In the genomic region with DNA sequence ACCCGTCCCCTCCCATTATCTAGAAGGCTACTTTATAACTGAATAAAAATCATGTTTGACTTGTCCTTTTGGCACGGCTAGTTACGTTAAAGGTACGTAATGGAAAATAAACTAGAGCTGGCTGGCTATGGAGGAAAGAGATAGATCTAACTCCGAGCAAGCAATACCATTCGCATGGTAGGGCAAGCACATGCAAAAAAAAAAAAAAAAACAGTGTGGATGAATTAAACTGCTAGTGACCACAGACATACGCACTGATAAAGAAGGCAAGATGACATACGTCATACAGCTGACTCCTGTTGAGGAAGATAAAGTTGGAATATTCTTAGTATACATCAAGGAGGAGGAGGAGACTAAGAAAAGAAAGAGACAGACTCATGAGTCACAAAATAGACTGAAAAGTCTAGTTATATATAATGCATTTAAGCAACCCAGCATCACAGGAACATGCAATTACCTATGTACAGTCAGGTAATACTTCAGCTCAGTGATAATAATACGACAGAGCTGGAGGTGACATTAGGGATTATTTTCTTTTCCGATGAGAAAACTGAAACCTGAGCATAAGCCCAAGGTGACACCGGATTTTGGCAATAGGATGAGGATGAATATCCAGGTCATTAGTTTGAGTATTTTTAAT, we compare ENCODE assay signal across 28 cellular contexts. TPM values are rescaled to one million over a fixed set of nuclear protein-coding genes. Genes with fewer than 3 reads are reported as not detected.
DNase-seq lines count a peak whose midpoint lies in the region; ATAC-seq and TF ChIP-seq lines count a peak whose summit lies in the region.
"Had no signal": no experiment of that assay in that cellular context is flagged by ENCODE, and none has a peak within 500 bp of the region (broad histone marks: within the 10 kb centered on the region; RNA-seq: fewer than 3 reads in every experiment).

No MANE protein-coding gene starts in this region.

- H3K4me1 ChIP-seq in ascending aorta (peaks cover 0 to 11% of the 10 kb centered on the region in 2 donors), tibial artery (peaks cover 0 to 5% (median 2%) of the 10 kb centered on the region in 4 donors)
- H3K4me1 ChIP-seq: right lobe of liver had no signal

- POLR2A ChIA-PET in RWPE1 (lab: Yijun Ruan, JAX; ENCODE audit: low non-redundant PET) = no interaction called here

- peak overlapping the region; percentile 62 to 63 for H3K27ac ChIP-seq in ascending aorta
- H3K27ac ChIP-seq in RWPE1 = no peak overlapping the region
- no peak overlapping the region for H3K27ac ChIP-seq in tibial artery
- H3K27ac ChIP-seq: left lung, ovary, right lobe of liver, thyroid gland had no signal

- peak overlapping the region; percentile 70 for H3K27ac Mint-ChIP-seq in stimulated activated naive B cell treated with anti-CD40 and anti-IgM and Interleukin-4, amounts not matched to agents 10 μg/mL and 1 μg/mL and 100 μg/mL, for 72 hours
- H3K27ac Mint-ChIP-seq: activated B cell treated with CpG ODN at 0.5 μM for 24 hours; activated CD4-positive, alpha-beta memory T cell treated with anti-CD3 and anti-CD28 coated beads for 36 hours; CD4-positive, CD25-positive, alpha-beta regulatory T cell; IgD-negative memory B cell; natural killer cell treated with Interleukin-12 subunit alpha and Interleukin-12 subunit beta and Interleukin-15 and Interleukin-18, amount 100 ng/mL, for 72 hours; T-helper 2 cell treated with Interferon-gamma antibody and Interleukin-4, amounts not matched to agents 5 μg/mL and 100 μg/mL, for 36 hours had no signal

- H3K9me3 ChIP-seq in ascending aorta = peaks cover 0 to 9% of the 10 kb centered on the region in 2 donors
- H3K9me3 ChIP-seq in tibial artery = peaks cover 0 to 9% (median 8%) of the 10 kb centered on the region in 3 donors
- H3K9me3 ChIP-seq: right lobe of liver, thyroid gland had no signal

- H3K4me3 ChIP-seq in LNCaP clone FGC (ENCODE audit: low read depth, low read length) = no peak overlapping the region
- no peak overlapping the region for H3K4me3 ChIP-seq in ascending aorta
- H3K4me3 ChIP-seq in fibroblast of pulmonary artery (replicated peaks; ENCODE audit: low read depth, low read length) = no peak overlapping the region
- H3K4me3 ChIP-seq in tibial artery = no peak overlapping the region
- H3K4me3 ChIP-seq: left lung, ovary, right lobe of liver, thyroid gland had no signal

- peaks cover 23 to 36% of the 10 kb centered on the region in 2 donors for H3K4me1 Mint-ChIP-seq in stimulated activated naive B cell treated with anti-CD40 and anti-IgM and Interleukin-4, amounts not matched to agents 10 μg/mL and 1 μg/mL and 100 μg/mL, for 72 hours

- H3K4me3 Mint-ChIP-seq in stimulated activated naive B cell treated with anti-CD40 and anti-IgM and Interleukin-4, amounts not matched to agents 10 μg/mL and 1 μg/mL and 100 μg/mL, for 72 hours = no peak overlapping the region
- H3K4me3 Mint-ChIP-seq: activated B cell treated with CpG ODN at 0.5 μM for 24 hours; activated CD4-positive, alpha-beta memory T cell treated with anti-CD3 and anti-CD28 coated beads for 36 hours; CD4-positive, CD25-positive, alpha-beta regulatory T cell; natural killer cell treated with Interleukin-12 subunit alpha and Interleukin-12 subunit beta and Interleukin-15 and Interleukin-18, amount 100 ng/mL, for 72 hours; T-helper 2 cell treated with Interferon-gamma antibody and Interleukin-4, amounts not matched to agents 5 μg/mL and 100 μg/mL, for 36 hours had no signal

- CTCF ChIA-PET in RWPE1 (lab: Yijun Ruan, JAX) = no interaction called here

- intact Hi-C loops in ascending aorta (cut with DNase I) (no loop called here), tibial artery (cut with DNase I; ENCODE audit: low total_unique reads) (no loop called here)

- peaks cover 8% of the 10 kb centered on the region in 2 donors for H3K9me3 Mint-ChIP-seq in stimulated activated naive B cell treated with anti-CD40 and anti-IgM and Interleukin-4, amounts not matched to agents 10 μg/mL and 1 μg/mL and 100 μg/mL, for 72 hours
- H3K9me3 Mint-ChIP-seq: natural killer cell treated with Interleukin-12 subunit alpha and Interleukin-12 subunit beta and Interleukin-15 and Interleukin-18, amount 100 ng/mL, for 72 hours had no signal

- DNase-seq in LNCaP clone FGC (ENCODE audit: low read depth) (peak; percentile 63), ascending aorta (ENCODE audit: low spot score in 2 of 2) (no peak), fibroblast of pulmonary artery (ENCODE audit: low read depth) (peak; percentile 76), RWPE1 (ENCODE audit: low spot score) (no peak), tibial artery (no peak)
- no peak for DNase-seq in stimulated activated naive B cell treated with anti-CD40 and anti-IgM and Interleukin-4, amounts not matched to agents 10 μg/mL and 1 μg/mL and 100 μg/mL, for 72 hours
- no peak for DNase-seq in activated CD4-positive, alpha-beta T cell treated with anti-CD3 and anti-CD28 coated beads for 1 hour
- DNase-seq: activated B cell treated with CpG ODN at 0.5 μM for 24 hours; activated CD4-positive, alpha-beta memory T cell treated with anti-CD3 and anti-CD28 coated beads for 36 hours; activated effector memory CD4-positive, alpha-beta T cell treated with anti-CD3 and anti-CD28 coated beads, Interleukin-2, amount 50 U/mL, for 16 hours; amniotic stem cell; CD4-positive, CD25-positive, alpha-beta regulatory T cell; foreskin melanocyte; HCEC 1CT; hippocampal formation; left lung; NCI-H2081 treated with DMSO at 0.1 percent for 48 hours; NCI-H446; NCI-H82; ovary; right lobe of liver; stimulated activated CD4-positive, alpha-beta T cell treated with anti-CD3 and anti-CD28 coated beads, Interleukin-4, amount 100 ng/mL, for 4 hours; stimulated activated naive CD4-positive, alpha-beta T cell treated with Interleukin-2 at 50 U/mL for 16 hours; thyroid gland had no signal

- no peak for TF ChIP-seq CTCF in LNCaP clone FGC (IDR thresholded peaks at IDR 0.05; ENCODE audit: control insufficient read depth, extremely low read depth, insufficient read depth)
- no peak for TF ChIP-seq CTCF in ascending aorta (IDR thresholded peaks at IDR 0.05)
- TF ChIP-seq CTCF in fibroblast of pulmonary artery (IDR thresholded peaks at IDR 0.05; ENCODE audit: low read length, missing control alignments) = no peak
- TF ChIP-seq CTCF in RWPE1 (conservative IDR thresholded peaks at IDR 0.05; ENCODE audit: low read depth) = no peak
- TF ChIP-seq CTCF in tibial artery (IDR thresholded peaks at IDR 0.05) = no peak

- H3K36me3 Mint-ChIP-seq in stimulated activated naive B cell treated with anti-CD40 and anti-IgM and Interleukin-4, amounts not matched to agents 10 μg/mL and 1 μg/mL and 100 μg/mL, for 72 hours = peaks cover 26 to 29% of the 10 kb centered on the region in 2 donors

- H3K27me3 ChIP-seq in ascending aorta = no peaks in the 10 kb centered on the region
- H3K27me3 ChIP-seq in tibial artery = no peaks in the 10 kb centered on the region
- H3K27me3 ChIP-seq: left lung, ovary, right lobe of liver, thyroid gland had no signal

- no peak for ATAC-seq in stimulated activated naive B cell treated with anti-CD40 and anti-IgM and Interleukin-4, amounts not matched to agents 10 μg/mL and 1 μg/mL and 100 μg/mL, for 72 hours (replicated peaks)
- ATAC-seq: left lung; natural killer cell treated with Interleukin-12 subunit alpha and Interleukin-12 subunit beta and Interleukin-15 and Interleukin-18, amount 100 ng/mL, for 72 hours; right lobe of liver; Right ventricle myocardium inferior had no signal

- H3K36me3 ChIP-seq in ascending aorta (peaks cover 55 to 86% of the 10 kb centered on the region in 2 donors), tibial artery (peaks cover 68 to 89% (median 79%) of the 10 kb centered on the region in 3 donors)
- H3K36me3 ChIP-seq: ovary had no signal

- no peaks in the 10 kb centered on the region for H3K27me3 Mint-ChIP-seq in stimulated activated naive B cell treated with anti-CD40 and anti-IgM and Interleukin-4, amounts not matched to agents 10 μg/mL and 1 μg/mL and 100 μg/mL, for 72 hours
- H3K27me3 Mint-ChIP-seq: activated B cell treated with CpG ODN at 0.5 μM for 24 hours; activated CD4-positive, alpha-beta memory T cell treated with anti-CD3 and anti-CD28 coated beads for 36 hours; CD4-positive, CD25-positive, alpha-beta regulatory T cell; IgD-negative memory B cell; natural killer cell treated with Interleukin-12 subunit alpha and Interleukin-12 subunit beta and Interleukin-15 and Interleukin-18, amount 100 ng/mL, for 72 hours had no signal

RNA-seq across cellular contexts. Expression of a gene that starts 37.9 kb away (rescaled TPM):
- total RNA-seq in ascending aorta = 44.0 TPM

Comparison
In these comparisons a context has a peak if more than half of its experiments do, and no peak if none do; other contexts are left out.
1. DNase-seq: peak in LNCaP clone FGC (single experiment) and fibroblast of pulmonary artery (single experiment); none in ascending aorta (0 of 2), stimulated activated naive B cell treated with anti-CD40 and anti-IgM and Interleukin-4, amounts not matched to agents 10 μg/mL and 1 μg/mL and 100 μg/mL, for 72 hours (single experiment), activated CD4-positive, alpha-beta T cell treated with anti-CD3 and anti-CD28 coated beads for 1 hour (single experiment), RWPE1 (single experiment) and tibial artery (0 of 2).
2. H3K27ac ChIP-seq: peak in ascending aorta (2 of 2); none in RWPE1 (single experiment) and tibial artery (0 of 2).